In genomic region chr3:53940651-53941050, GRCh38 we compare ENCODE assay signal across 30 cellular contexts.
"Had no signal": no experiment of that assay in that cellular context is flagged by ENCODE, and none has a peak within 500 bp of the region (broad histone marks: within the 10 kb centered on the region; RNA-seq: fewer than 3 reads in every experiment).

No MANE protein-coding gene starts in this region.

- H3K9me3 Mint-ChIP-seq: activated T-cell treated with anti-CD3 and anti-CD28 coated beads, Interleukin-2, amount 50 U/mL, for 72 hours; central memory CD8-positive, alpha-beta T cell had no signal

- H3K27ac ChIP-seq: body of pancreas, cardiac muscle cell, coronary artery, esophagus muscularis mucosa, VCaP had no signal

- H3K4me1 ChIP-seq: body of pancreas, esophagus muscularis mucosa had no signal

- H3K4me3 Mint-ChIP-seq: activated CD4-positive, alpha-beta memory T cell treated with anti-CD3 and anti-CD28 coated beads, Interleukin-2, amount 10 ng/mL, durations not matched to agents 7 days and 5 days; activated CD4-positive, alpha-beta T cell treated with anti-CD3 and anti-CD28 coated beads, Interleukin-2, amount 10 ng/mL, durations not matched to agents 7 days and 5 days; activated naive CD4-positive, alpha-beta T cell treated with anti-CD3 and anti-CD28 coated beads, Interleukin-2, amount 10 ng/mL, durations not matched to agents 7 days and 5 days; activated naive CD8-positive, alpha-beta T cell treated with anti-CD3 and anti-CD28 coated beads, Interleukin-2, amount 10 ng/mL, durations not matched to agents 7 days and 5 days; activated T-cell treated with anti-CD3 and anti-CD28 coated beads, Interleukin-2, amount 50 U/mL, for 24 hours; activated T-cell treated with anti-CD3 and anti-CD28 coated beads, Interleukin-2, amount 50 U/mL, for 72 hours; central memory CD8-positive, alpha-beta T cell; dendritic cell treated with granulocyte-macrophage colony-stimulating factor and Interleukin-4, amounts not matched to agents 40 ng/mL and 50 ng/mL, for 4 days; effector memory CD8-positive, alpha-beta T cell; WTC11 had no signal

- DNase-seq: activated CD4-positive, alpha-beta memory T cell treated with anti-CD3 and anti-CD28 coated beads, Interleukin-2, amount 10 ng/mL, durations not matched to agents 7 days and 5 days; activated CD4-positive, alpha-beta T cell treated with anti-CD3 and anti-CD28 coated beads for 1 hour; activated CD4-positive, alpha-beta T cell treated with anti-CD3 and anti-CD28 coated beads for 4 hours; activated CD4-positive, alpha-beta T cell treated with anti-CD3 and anti-CD28 coated beads, Interleukin-2, amount 10 ng/mL, durations not matched to agents 7 days and 5 days; activated CD4-positive, alpha-beta T cell treated with anti-CD3 and anti-CD28 coated beads, Interleukin-2, amount 50 U/mL, for 4 hours; activated CD8-positive, alpha-beta memory T cell treated with anti-CD3 and anti-CD28 coated beads, Interleukin-2, amount 50 U/mL, for 48 hours; activated gamma-delta T cell; activated naive CD4-positive, alpha-beta T cell; activated naive CD4-positive, alpha-beta T cell treated with anti-CD3 and anti-CD28 coated beads, Interleukin-2, amount 10 ng/mL, durations not matched to agents 7 days and 5 days; activated naive CD8-positive, alpha-beta T cell treated with anti-CD3 and anti-CD28 coated beads, Interleukin-2, amount 10 ng/mL, durations not matched to agents 7 days and 5 days; activated T-cell treated with anti-CD3 and anti-CD28 coated beads for 4 hours; activated T-cell treated with anti-CD3 and anti-CD28 coated beads, Interleukin-2, amount 50 U/mL, for 24 hours; activated T-cell treated with anti-CD3 and anti-CD28 coated beads, Interleukin-2, amount 50 U/mL, for 72 hours; amniotic stem cell; anterior cingulate cortex; body of pancreas; effector CD4-positive, alpha-beta T cell; effector memory CD8-positive, alpha-beta T cell; erythroblast; head of caudate nucleus; T-helper 2 cell had no signal

- H3K4me3 ChIP-seq: body of pancreas, cardiac muscle cell, coronary artery, esophagus muscularis mucosa had no signal

- ATAC-seq: activated naive CD4-positive, alpha-beta T cell treated with anti-CD3 and anti-CD28 coated beads, Interleukin-2, amount 50 U/mL, for 72 hours; activated T-cell treated with anti-CD3 and anti-CD28 coated beads, Interleukin-2, amount 50 U/mL, for 72 hours; body of pancreas; effector memory CD8-positive, alpha-beta T cell; WTC11 had no signal

- FAIRE-seq: frontal cortex had no signal

- H3K36me3 ChIP-seq: cardiac muscle cell, esophagus muscularis mucosa had no signal

- H3K4me1 Mint-ChIP-seq: activated CD4-positive, alpha-beta memory T cell treated with anti-CD3 and anti-CD28 coated beads, Interleukin-2, amount 10 ng/mL, durations not matched to agents 7 days and 5 days; activated CD4-positive, alpha-beta T cell treated with anti-CD3 and anti-CD28 coated beads, Interleukin-2, amount 10 ng/mL, durations not matched to agents 7 days and 5 days; activated naive CD4-positive, alpha-beta T cell treated with anti-CD3 and anti-CD28 coated beads, Interleukin-2, amount 10 ng/mL, durations not matched to agents 7 days and 5 days; activated naive CD8-positive, alpha-beta T cell treated with anti-CD3 and anti-CD28 coated beads, Interleukin-2, amount 10 ng/mL, durations not matched to agents 7 days and 5 days; central memory CD8-positive, alpha-beta T cell; WTC11 had no signal

- H3K9me3 ChIP-seq: body of pancreas had no signal

- H3K27me3 ChIP-seq: cardiac muscle cell had no signal

- H3K36me3 Mint-ChIP-seq: activated naive CD4-positive, alpha-beta T cell treated with anti-CD3 and anti-CD28 coated beads, Interleukin-2, amount 10 ng/mL, durations not matched to agents 7 days and 5 days; activated naive CD8-positive, alpha-beta T cell treated with anti-CD3 and anti-CD28 coated beads, Interleukin-2, amount 10 ng/mL, durations not matched to agents 7 days and 5 days had no signal

- H3K27ac Mint-ChIP-seq: activated CD4-positive, alpha-beta memory T cell treated with anti-CD3 and anti-CD28 coated beads, Interleukin-2, amount 10 ng/mL, durations not matched to agents 7 days and 5 days; activated CD4-positive, alpha-beta T cell treated with anti-CD3 and anti-CD28 coated beads, Interleukin-2, amount 10 ng/mL, durations not matched to agents 7 days and 5 days; activated naive CD4-positive, alpha-beta T cell treated with anti-CD3 and anti-CD28 coated beads, Interleukin-2, amount 10 ng/mL, durations not matched to agents 7 days and 5 days; activated naive CD4-positive, alpha-beta T cell treated with anti-CD3 and anti-CD28 coated beads, Interleukin-2, amount 50 U/mL, for 72 hours; activated naive CD8-positive, alpha-beta T cell treated with anti-CD3 and anti-CD28 coated beads, Interleukin-2, amount 10 ng/mL, durations not matched to agents 7 days and 5 days; activated T-cell treated with anti-CD3 and anti-CD28 coated beads, Interleukin-2, amount 50 U/mL, for 24 hours; activated T-cell treated with anti-CD3 and anti-CD28 coated beads, Interleukin-2, amount 50 U/mL, for 72 hours; dendritic cell treated with granulocyte-macrophage colony-stimulating factor and Interleukin-4, amounts not matched to agents 40 ng/mL and 50 ng/mL, for 4 days; effector memory CD8-positive, alpha-beta T cell; WTC11 had no signal
